In the genomic region with DNA sequence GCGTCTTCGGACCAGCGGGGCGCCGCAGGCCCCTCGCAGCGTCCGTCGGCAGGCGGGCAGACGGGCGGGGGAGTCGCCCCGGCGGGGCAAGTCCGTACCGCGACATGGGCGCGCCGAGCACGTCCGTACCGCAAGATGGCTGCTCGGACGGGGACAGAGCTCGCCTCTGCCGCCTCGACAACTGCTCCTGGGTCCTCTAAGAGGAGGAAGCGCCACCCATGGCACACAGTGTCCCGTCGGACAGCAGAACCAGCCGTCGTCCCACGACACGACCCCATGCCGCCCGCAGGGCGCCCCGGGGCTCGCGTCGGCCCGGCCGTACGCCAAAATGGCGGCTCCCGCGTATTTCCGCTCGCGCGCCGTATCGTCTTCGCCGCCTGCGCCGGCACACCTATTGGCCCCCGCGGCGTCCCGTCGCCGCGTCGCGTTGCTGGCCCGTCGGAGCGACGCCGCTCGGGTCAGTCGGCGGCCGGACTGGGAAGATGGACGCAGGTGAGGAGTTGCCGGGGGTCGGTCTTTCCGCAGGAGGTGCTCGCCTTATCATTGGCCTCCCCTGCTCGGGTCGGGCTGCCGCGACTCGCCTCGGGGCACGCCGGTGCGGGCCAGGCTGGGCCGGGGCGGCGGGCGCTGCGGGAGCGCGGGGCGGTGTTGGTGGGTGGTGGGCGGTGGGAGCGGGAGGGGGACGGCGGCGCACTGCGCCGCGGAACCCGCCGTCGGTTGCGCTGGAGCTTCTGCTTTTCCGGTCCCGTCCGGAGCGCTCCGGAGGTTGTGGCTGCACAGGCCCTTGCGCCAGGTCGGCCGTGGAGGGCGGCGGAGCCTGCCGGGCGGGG, we compare ENCODE assay signal across 8 cellular contexts. TPM values are rescaled to one million over a fixed set of nuclear protein-coding genes. Genes with fewer than 3 reads are reported as not detected.
A peak's percentile ranks its signal among the peaks of the same experiment; 100 is the strongest.
DNase-seq lines count a peak whose midpoint lies in the region; ATAC-seq, FAIRE-seq and TF ChIP-seq lines count a peak whose summit lies in the region.

A gene (plus strand): TSS at position 461 of the 830 bp plus-strand sequence. CDS start 22 bp downstream, at position 483.

- peaks cover 57% of the 10 kb centered on the region for H3K36me3 ChIP-seq in OCI-LY7 (ENCODE audit: insufficient read depth, low read length)

- DNase-seq in Caki2 (ENCODE audit: low read depth) (peak; percentile 87), HTR-8/SVneo (ENCODE audit: insufficient read length, low spot score) (peak; percentile 92), OCI-LY7 (ENCODE audit: low spot score) (peak; percentile 89), activated T-cell treated with anti-CD3 and anti-CD28 coated beads for 24 hours (ENCODE audit: low read depth) (peak; percentile 75), epithelial cell of esophagus (ENCODE audit: low read depth) (peak; percentile 87)
- DNase-seq in stimulated activated CD8-positive, alpha-beta memory T cell treated with anti-CD3 and anti-CD28 coated beads, Interleukin-4, amount 100 ng/mL, for 1 hour (ENCODE audit: low read depth in 2 of 2, low spot score in 1 of 2): peak; percentile 36 to 49

- peaks cover 25% of the 10 kb centered on the region for H3K4me1 ChIP-seq in OCI-LY7 (ENCODE audit: insufficient read depth, low read length, poor library complexity, severe bottlenecking)
- peaks cover 32% of the 10 kb centered on the region for H3K4me1 ChIP-seq in mononuclear cell (ENCODE audit: insufficient read depth, low read length)

- peak within 1 kb of the TSS; percentile 75 for H3K27ac ChIP-seq in OCI-LY7 (ENCODE audit: low read depth, low read length, poor library complexity, severe bottlenecking)

- TF ChIP-seq CTCF in OCI-LY7 (conservative IDR thresholded peaks at IDR 0.05; ENCODE audit: low read length) (no peak), epithelial cell of esophagus (IDR thresholded peaks at IDR 0.05; ENCODE audit: insufficient read depth, low read depth, low read length, missing control alignments) (no peak)

- H3K9me3 ChIP-seq in OCI-LY7 (ENCODE audit: low read length): peaks cover 23% of the 10 kb centered on the region
- H3K9me3 ChIP-seq in mononuclear cell (ENCODE audit: low read depth, low read length): no peaks in the 10 kb centered on the region

- peak within 1 kb of the TSS; percentile 76 for H3K4me2 ChIP-seq in OCI-LY7 (ENCODE audit: low read length)

- 0 out of 2 replicates have a peak, but pooled peaks cover 4% of the 10 kb centered on the region for H4K20me1 ChIP-seq in OCI-LY7 (ENCODE audit: insufficient read depth, low read length)

- intact Hi-C loops in OCI-LY7 (cut with micrococcal nuclease; ENCODE audit: unreplicated experiment): loop anchor here (10.0 kb wide), 1 partner anchor 283 kb away; a partner anchor contains a TSS

- H3K27me3 ChIP-seq in mononuclear cell (ENCODE audit: insufficient read depth, low read length): no peaks in the 10 kb centered on the region

- POLR2A ChIA-PET in OCI-LY7 (lab: Charles Lee): interaction anchor here (0.6 to 1.7 kb wide), 2 partner anchors 9 to 49 kb away, joined by 7 to 8 read pairs; a partner anchor contains a TSS

- H3K4me3 ChIP-seq in OCI-LY7 (ENCODE audit: low read depth, low read length, poor library complexity, severe bottlenecking): peak within 1 kb of the TSS; percentile 89
- peak within 1 kb of the TSS; percentile 78 for H3K4me3 ChIP-seq in epithelial cell of esophagus (ENCODE audit: low read length)
- H3K4me3 ChIP-seq in mononuclear cell (ENCODE audit: low read length): peak within 1 kb of the TSS; percentile 93

- in situ Hi-C loops in Caki2 (cut with HindIII; ENCODE audit: low pct_unique_long_range_greater_than_20kb, low sequenced_read_pairs): no loop called here

- CTCF ChIA-PET in OCI-LY7 (lab: Charles Lee; ENCODE audit: unreplicated experiment): interaction anchor here (0.6 to 1.1 kb wide), 2 partner anchors 11 to 103 kb away, joined by 3 read pairs; no protein-coding TSS in a partner anchor

- H3K9me2 ChIP-seq in OCI-LY7 (ENCODE audit: insufficient read depth, low read length): no peaks in the 10 kb centered on the region

- peak; percentile 98 for FAIRE-seq in HTR-8/SVneo (lab: Jason Lieb, UNC)

- peak within 1 kb of the TSS; percentile 77 for H2AFZ ChIP-seq in OCI-LY7 (ENCODE audit: low read length)

- no TSS peak for BruUV-seq in OCI-LY7 (replicated peaks; lab: Mats Ljungman, UMichigan)

- peak; percentile 57 for ATAC-seq in GM21360 (IDR thresholded peaks at IDR 0.05; ENCODE audit: unreplicated experiment)

- peaks cover 70% of the 10 kb centered on the region for H3K79me2 ChIP-seq in OCI-LY7 (ENCODE audit: insufficient read depth, low read depth, low read length)

RNA-seq across cellular contexts. Expression of the gene that starts here (rescaled TPM):
- total RNA-seq in Caki2 (2014; rRNA removed; shearing (Covaris generic); ENCODE audit: low replicate concordance): 68.3 and 77.2 TPM in 2 replicates
- total RNA-seq in OCI-LY7 (2014; rRNA removed; shearing (Covaris generic)): 72.4 and 78.0 TPM in 2 replicates
- total RNA-seq in OCI-LY7 (2022) (133 and 152 TPM in 2 replicates), mononuclear cell (46.9 TPM)

Comparison
In these comparisons a context has a peak if more than half of its experiments do, and no peak if none do; other contexts are left out.
1. Peak in every context shown above with its lines: DNase-seq, ATAC-seq, H3K4me3 ChIP-seq and H3K27ac ChIP-seq.